Comparison of ENCODE assay signal across 29 cellular contexts in genomic region chr14:24801024-24801423, GRCh38.
"Had no signal": no experiment of that assay in that cellular context is flagged by ENCODE, and none has a peak within 500 bp of the region (broad histone marks: within the 10 kb centered on the region; RNA-seq: fewer than 3 reads in every experiment).

No MANE protein-coding gene starts in this region.

- H3K4me3 Mint-ChIP-seq: stimulated activated effector memory CD8-positive, alpha-beta T cell treated with anti-CD3 and anti-CD28 coated beads, Interleukin-12 subunit alpha, Interleukin-12 subunit beta, amount 100 ng/mL, for 72 hours; stimulated activated memory B cell treated with anti-CD40 and anti-IgM and Interleukin-4, amounts not matched to agents 10 μg/mL and 1 μg/mL and 100 μg/mL, for 72 hours; stimulated activated naive B cell treated with anti-CD40 and anti-IgM and Interleukin-4, amounts not matched to agents 10 μg/mL and 1 μg/mL and 100 μg/mL, for 72 hours; stimulated activated naive CD8-positive, alpha-beta T cell treated with anti-CD3 and anti-CD28 coated beads, Interleukin-15, amount 100 ng/mL, for 72 hours; stimulated activated naive CD8-positive, alpha-beta T cell treated with anti-CD3 and anti-CD28 coated beads, Interleukin-15, Interleukin-2, amounts not matched to agents 100 ng/mL and 50 ng/mL, for 24 hours; type B pancreatic cell had no signal

- H3K4me3 ChIP-seq: stomach, suprapubic skin, testis, thoracic aorta, thyroid gland, tibial artery, tibial nerve, transverse colon, upper lobe of left lung, upper lobe of right lung, uterus, vagina had no signal

- H3K27ac ChIP-seq: stomach, suprapubic skin, testis, thoracic aorta, thyroid gland, tibial artery, tibial nerve, transverse colon, upper lobe of left lung, upper lobe of right lung, uterus, vagina had no signal

- H3K4me1 ChIP-seq: testis, tibial artery, tibial nerve, upper lobe of right lung, uterus, vagina had no signal

- H3K27me3 ChIP-seq: stomach, suprapubic skin, testis, thyroid gland, tibial artery, tibial nerve, transverse colon, upper lobe of left lung, upper lobe of right lung, uterus, vagina had no signal

- H3K9me3 Mint-ChIP-seq: stimulated activated effector memory CD8-positive, alpha-beta T cell treated with anti-CD3 and anti-CD28 coated beads, Interleukin-12 subunit alpha, Interleukin-12 subunit beta, amount 100 ng/mL, for 72 hours; stimulated activated memory B cell treated with anti-CD40 and anti-IgM and Interleukin-4, amounts not matched to agents 10 μg/mL and 1 μg/mL and 100 μg/mL, for 72 hours; stimulated activated naive B cell treated with anti-CD40 and anti-IgM and Interleukin-4, amounts not matched to agents 10 μg/mL and 1 μg/mL and 100 μg/mL, for 72 hours; stimulated activated naive CD8-positive, alpha-beta T cell treated with anti-CD3 and anti-CD28 coated beads, Interleukin-15, Interleukin-2, amounts not matched to agents 100 ng/mL and 50 ng/mL, for 24 hours had no signal

- H3K9me3 ChIP-seq: stomach, suprapubic skin, testis, thoracic aorta, thyroid gland, tibial artery, tibial nerve, transverse colon, upper lobe of left lung, upper lobe of right lung, uterus, vagina had no signal

- H3K36me3 ChIP-seq: stomach, suprapubic skin, thoracic aorta, thyroid gland, tibial artery, tibial nerve, transverse colon, upper lobe of left lung, upper lobe of right lung, uterus, vagina had no signal

- DNase-seq: stimulated activated CD4-positive, alpha-beta T cell treated with anti-CD3 and anti-CD28 coated beads, Interleukin-2, amount 100 ng/mL, for 48 hours; stimulated activated CD4-positive, alpha-beta T cell treated with anti-CD3 and anti-CD28 coated beads, Interleukin-4, amount 100 ng/mL, for 1 hour; stimulated activated CD4-positive, alpha-beta T cell treated with anti-CD3 and anti-CD28 coated beads, Interleukin-4, amount 100 ng/mL, for 24 hours; stimulated activated CD4-positive, alpha-beta T cell treated with anti-CD3 and anti-CD28 coated beads, Interleukin-4, amount 100 ng/mL, for 4 hours; stimulated activated CD8-positive, alpha-beta memory T cell treated with anti-CD3 and anti-CD28 coated beads, Interleukin-4, amount 100 ng/mL, for 48 hours; stimulated activated naive B cell treated with anti-CD40 and anti-IgM and Interleukin-4, amounts not matched to agents 10 μg/mL and 1 μg/mL and 100 μg/mL, for 72 hours; stimulated activated naive CD4-positive, alpha-beta T cell; stimulated activated naive CD4-positive, alpha-beta T cell treated with Interleukin-2 at 50 U/mL for 16 hours; stimulated activated naive CD8-positive, alpha-beta T cell treated with anti-CD3 and anti-CD28 coated beads, Interleukin-15, amount 100 ng/mL, for 72 hours; stimulated activated naive CD8-positive, alpha-beta T cell treated with anti-CD3 and anti-CD28 coated beads, Interleukin-15, Interleukin-2, amounts not matched to agents 100 U/mL and 50 U/mL, for 24 hours; stomach; substantia nigra; testis; thyroid gland; tibial artery; transverse colon; trophoblast cell; upper lobe of left lung; upper lobe of right lung; uterus had no signal

- H3K27me3 Mint-ChIP-seq: type B pancreatic cell had no signal

- H3K36me3 Mint-ChIP-seq: stimulated activated effector memory CD8-positive, alpha-beta T cell treated with anti-CD3 and anti-CD28 coated beads, Interleukin-12 subunit alpha, Interleukin-12 subunit beta, amount 100 ng/mL, for 72 hours; stimulated activated memory B cell treated with anti-CD40 and anti-IgM and Interleukin-4, amounts not matched to agents 10 μg/mL and 1 μg/mL and 100 μg/mL, for 72 hours; stimulated activated naive B cell treated with anti-CD40 and anti-IgM and Interleukin-4, amounts not matched to agents 10 μg/mL and 1 μg/mL and 100 μg/mL, for 72 hours; type B pancreatic cell had no signal

- FAIRE-seq: urothelium cell line had no signal

- H3K27ac Mint-ChIP-seq: stimulated activated effector memory CD8-positive, alpha-beta T cell treated with anti-CD3 and anti-CD28 coated beads, Interleukin-12 subunit alpha, Interleukin-12 subunit beta, amount 100 ng/mL, for 72 hours; stimulated activated memory B cell treated with anti-CD40 and anti-IgM and Interleukin-4, amounts not matched to agents 10 μg/mL and 1 μg/mL and 100 μg/mL, for 72 hours; stimulated activated naive B cell treated with anti-CD40 and anti-IgM and Interleukin-4, amounts not matched to agents 10 μg/mL and 1 μg/mL and 100 μg/mL, for 72 hours; stimulated activated naive CD8-positive, alpha-beta T cell treated with anti-CD3 and anti-CD28 coated beads, Interleukin-15, Interleukin-2, amounts not matched to agents 100 ng/mL and 50 ng/mL, for 24 hours; type B pancreatic cell had no signal

- ATAC-seq: stimulated activated effector memory CD8-positive, alpha-beta T cell treated with anti-CD3 and anti-CD28 coated beads, Interleukin-12 subunit alpha, Interleukin-12 subunit beta, amount 100 ng/mL, for 72 hours; stimulated activated memory B cell treated with anti-CD40 and anti-IgM and Interleukin-4, amounts not matched to agents 10 μg/mL and 1 μg/mL and 100 μg/mL, for 72 hours; stimulated activated naive B cell treated with anti-CD40 and anti-IgM and Interleukin-4, amounts not matched to agents 10 μg/mL and 1 μg/mL and 100 μg/mL, for 72 hours; stimulated activated naive CD8-positive, alpha-beta T cell treated with anti-CD3 and anti-CD28 coated beads, Interleukin-15, amount 100 ng/mL, for 72 hours; stimulated activated naive CD8-positive, alpha-beta T cell treated with anti-CD3 and anti-CD28 coated beads, Interleukin-15, Interleukin-2, amounts not matched to agents 100 U/mL and 50 U/mL, for 24 hours; upper lobe of right lung had no signal
